In genomic region chr6:90124904-90125510, GRCh38 we compare ENCODE assay signal across 18 cellular contexts.
DNase-seq lines count a peak whose midpoint lies in the region; ATAC-seq and TF ChIP-seq lines count a peak whose summit lies in the region.
"Had no signal": no experiment of that assay in that cellular context is flagged by ENCODE, and none has a peak within 500 bp of the region (broad histone marks: within the 10 kb centered on the region; RNA-seq: fewer than 3 reads in every experiment).

No MANE protein-coding gene starts in this region.

- TF ChIP-seq POLR2A in transverse colon (IDR thresholded peaks at IDR 0.05): no peak

- no peak for ATAC-seq in naive thymus-derived CD4-positive, alpha-beta T cell
- no peak for ATAC-seq in HG02885 (IDR thresholded peaks at IDR 0.05; ENCODE audit: poor library complexity, unreplicated experiment)

- intact Hi-C loops in naive thymus-derived CD4-positive, alpha-beta T cell (cut with micrococcal nuclease): loop anchor here (5.0 kb wide), 2 partner anchors 32 to 52 kb away; no protein-coding TSS in a partner anchor
- intact Hi-C loops in transverse colon (cut with DNase I; ENCODE audit: low total_unique reads): no loop called here

- DNase-seq in EH (ENCODE audit: low read depth) (peak; percentile 10), NAMALWA (ENCODE audit: low spot score) (peak; percentile 65), HuH-7.5 (ENCODE audit: low spot score) (no peak), transverse colon (no peak)
- no peak for DNase-seq in activated naive CD8-positive, alpha-beta T cell treated with anti-CD3 and anti-CD28 coated beads for 36 hours
- DNase-seq in naive thymus-derived CD4-positive, alpha-beta T cell: no peak
- no peak for DNase-seq in activated effector memory CD4-positive, alpha-beta T cell treated with Interleukin-2 at 50 U/mL for 16 hours
- DNase-seq: BE2C; CD8-positive, alpha-beta memory T cell; HCEC 1CT; KBM-7; NCI-H1092 treated with DMSO at 0.1 percent for 48 hours; NCI-H1694; NCI-H748 treated with DMSO at 0.1 percent for 48 hours; RPMI8226; SJCRH30; SW 1271 had no signal

- peaks cover 40% of the 10 kb centered on the region for H3K36me3 Mint-ChIP-seq in activated naive CD8-positive, alpha-beta T cell treated with anti-CD3 and anti-CD28 coated beads for 36 hours
- H3K36me3 Mint-ChIP-seq in naive thymus-derived CD4-positive, alpha-beta T cell: peaks cover 8 to 44% (median 28%) of the 10 kb centered on the region in 5 donors

- WGBS in transverse colon (ENCODE audit: low coverage in 1 of 2), 2 donors: 69 to 71% methylated on average over 4 of the region's 4 CpGs

- peak overlapping the region; percentile 81 for H3K27ac Mint-ChIP-seq in activated naive CD8-positive, alpha-beta T cell treated with anti-CD3 and anti-CD28 coated beads for 36 hours
- peak overlapping the region in 7 of 9 donors; percentile 28 to 93 (median 81) for H3K27ac Mint-ChIP-seq in naive thymus-derived CD4-positive, alpha-beta T cell
- H3K27ac Mint-ChIP-seq: CD8-positive, alpha-beta memory T cell had no signal

- peaks cover 0 to 26% of the 10 kb centered on the region in 2 donors for H3K4me1 ChIP-seq in naive thymus-derived CD4-positive, alpha-beta T cell (ENCODE audit: control insufficient read depth in 2 of 2, insufficient read depth in 2 of 2, low read length in 2 of 2)
- H3K4me1 ChIP-seq in transverse colon: no peaks in the 10 kb centered on the region
- H3K4me1 ChIP-seq: BE2C had no signal

- POLR2A ChIA-PET in naive thymus-derived CD4-positive, alpha-beta T cell (lab: Charles Lee): interaction anchor here (0.6 to 0.9 kb wide), 6 partner anchors 12 to 160 kb away, joined by 3 to 5 read pairs (median 4); no protein-coding TSS in a partner anchor

- no peaks in the 10 kb centered on the region for H3K27me3 ChIP-seq in naive thymus-derived CD4-positive, alpha-beta T cell (ENCODE audit: control insufficient read depth in 2 of 2, insufficient read depth in 2 of 2, low read length in 2 of 2)
- H3K27me3 ChIP-seq in transverse colon: no peaks in the 10 kb centered on the region
- H3K27me3 ChIP-seq: BE2C, SJCRH30 had no signal

- TF ChIP-seq EP300 in transverse colon (IDR thresholded peaks at IDR 0.05; ENCODE audit: low read depth): no peak

- in situ Hi-C loops in transverse colon (cut with MboI; ENCODE audit: low pct_ligation_motif_present in 1 of 4, low pct_unique_long_range_greater_than_20kb in 1 of 4, low sequenced_read_pairs in 3 of 4): no loop called here

- no peaks in the 10 kb centered on the region for H3K36me3 ChIP-seq in naive thymus-derived CD4-positive, alpha-beta T cell (ENCODE audit: control insufficient read depth in 2 of 3, insufficient read depth in 3 of 3, low read length in 3 of 3)
- no peaks in the 10 kb centered on the region for H3K36me3 ChIP-seq in transverse colon
- H3K36me3 ChIP-seq: BE2C, SJCRH30 had no signal

- H3K27ac ChIP-seq in naive thymus-derived CD4-positive, alpha-beta T cell (ENCODE audit: low read depth, low read length): no peak overlapping the region
- H3K27ac ChIP-seq in transverse colon: no peak overlapping the region
- H3K27ac ChIP-seq: SJCRH30 had no signal

- H3K9me3 ChIP-seq in naive thymus-derived CD4-positive, alpha-beta T cell (ENCODE audit: control insufficient read depth in 2 of 3, low read length in 3 of 3): no peaks in the 10 kb centered on the region
- H3K9me3 ChIP-seq in transverse colon: no peaks in the 10 kb centered on the region
- H3K9me3 ChIP-seq: BE2C, SJCRH30 had no signal

- CTCF ChIA-PET in naive thymus-derived CD4-positive, alpha-beta T cell (lab: Charles Lee): interaction anchor here (1.2 kb wide), 1 partner anchor 11 kb away, joined by 3 read pairs; no protein-coding TSS in a partner anchor

- H3K4me3 Mint-ChIP-seq in activated naive CD8-positive, alpha-beta T cell treated with anti-CD3 and anti-CD28 coated beads for 36 hours: no peak overlapping the region
- H3K4me3 Mint-ChIP-seq in naive thymus-derived CD4-positive, alpha-beta T cell: peak overlapping the region in 2 of 10 donors; percentile 25 to 78
- H3K4me3 Mint-ChIP-seq: CD8-positive, alpha-beta memory T cell had no signal

- no peaks in the 10 kb centered on the region for H3K27me3 Mint-ChIP-seq in activated naive CD8-positive, alpha-beta T cell treated with anti-CD3 and anti-CD28 coated beads for 36 hours
- no peaks in the 10 kb centered on the region for H3K27me3 Mint-ChIP-seq in naive thymus-derived CD4-positive, alpha-beta T cell
- H3K27me3 Mint-ChIP-seq: CD8-positive, alpha-beta memory T cell had no signal

- no peak for TF ChIP-seq CTCF in transverse colon (IDR thresholded peaks at IDR 0.05)

- H3K9me3 Mint-ChIP-seq in activated naive CD8-positive, alpha-beta T cell treated with anti-CD3 and anti-CD28 coated beads for 36 hours: no peaks in the 10 kb centered on the region
- peaks cover 0 to 3% (median 0%) of the 10 kb centered on the region in 11 donors for H3K9me3 Mint-ChIP-seq in naive thymus-derived CD4-positive, alpha-beta T cell

- H3K4me1 Mint-ChIP-seq in activated naive CD8-positive, alpha-beta T cell treated with anti-CD3 and anti-CD28 coated beads for 36 hours: peaks cover 69% of the 10 kb centered on the region
- H3K4me1 Mint-ChIP-seq in naive thymus-derived CD4-positive, alpha-beta T cell: peaks cover 24 to 84% (median 78%) of the 10 kb centered on the region in 7 donors

- no peak overlapping the region for H3K4me3 ChIP-seq in naive thymus-derived CD4-positive, alpha-beta T cell (ENCODE audit: low read length)
- H3K4me3 ChIP-seq in transverse colon: no peak overlapping the region
- H3K4me3 ChIP-seq: SJCRH30 had no signal

Comparison
In these comparisons a context has a peak if more than half of its experiments do, and no peak if none do; other contexts are left out.
1. DNase-seq: peak in EH (single experiment) and NAMALWA (single experiment); none in activated naive CD8-positive, alpha-beta T cell treated with anti-CD3 and anti-CD28 coated beads for 36 hours (single experiment), naive thymus-derived CD4-positive, alpha-beta T cell (0 of 9), HuH-7.5 (single experiment), activated effector memory CD4-positive, alpha-beta T cell treated with Interleukin-2 at 50 U/mL for 16 hours (single experiment) and transverse colon (single experiment).